ENCODE assay signal across 13 cellular contexts in genomic region chr10:119197921-119198320, GRCh38. TPM values are rescaled to one million over a fixed set of nuclear protein-coding genes. Genes with fewer than 3 reads are reported as not detected.
A peak's percentile ranks its signal among the peaks of the same experiment; 100 is the strongest.
DNase-seq lines count a peak whose midpoint lies in the region; ATAC-seq and TF ChIP-seq lines count a peak whose summit lies in the region.
"Had no signal": no experiment of that assay in that cellular context is flagged by ENCODE, and none has a peak within 500 bp of the region (broad histone marks: within the 10 kb centered on the region; RNA-seq: fewer than 3 reads in every experiment).

No MANE protein-coding gene starts in this region.

- no peak for ATAC-seq in GM19463 (IDR thresholded peaks at IDR 0.05; ENCODE audit: unreplicated experiment)

- no peaks in the 10 kb centered on the region for H3K36me3 Mint-ChIP-seq in CD14-positive monocyte
- no peaks in the 10 kb centered on the region for H3K36me3 Mint-ChIP-seq in activated naive CD8-positive, alpha-beta T cell treated with anti-CD3 and anti-CD28 coated beads for 36 hours

- H3K27me3 Mint-ChIP-seq in CD14-positive monocyte (ENCODE audit: low read depth in 3 of 3) = peaks cover 3 to 5% (median 3%) of the 10 kb centered on the region in 3 donors
- peaks cover 4% of the 10 kb centered on the region for H3K27me3 Mint-ChIP-seq in activated naive CD8-positive, alpha-beta T cell treated with anti-CD3 and anti-CD28 coated beads for 36 hours

- H3K4me1 ChIP-seq in adrenal gland (replicated peaks in 1 of 2) = no peaks in the 10 kb centered on the region

- peaks cover 21% of the 10 kb centered on the region for H3K4me1 Mint-ChIP-seq in CD14-positive monocyte
- H3K4me1 Mint-ChIP-seq in activated naive CD8-positive, alpha-beta T cell treated with anti-CD3 and anti-CD28 coated beads for 36 hours = peaks cover 17% of the 10 kb centered on the region

- H3K27ac Mint-ChIP-seq in CD14-positive monocyte = peak overlapping the region in 4 of 7 donors; percentile 39 to 79 (median 58)
- H3K27ac Mint-ChIP-seq in activated naive CD8-positive, alpha-beta T cell treated with anti-CD3 and anti-CD28 coated beads for 36 hours = peak overlapping the region; percentile 83
- H3K27ac Mint-ChIP-seq: nephron had no signal

- H3K9me3 ChIP-seq in WERI-Rb-1 (ENCODE audit: severe bottlenecking) = no peaks in the 10 kb centered on the region
- H3K9me3 ChIP-seq in adrenal gland (replicated peaks in 1 of 3) = no peaks in the 10 kb centered on the region
- H3K9me3 ChIP-seq: SK-N-SH had no signal

- no peak overlapping the region for H3K4me3 ChIP-seq in WERI-Rb-1 (ENCODE audit: low read depth, low read length)
- H3K4me3 ChIP-seq in adrenal gland = no peak overlapping the region

- no peaks in the 10 kb centered on the region for H3K9me3 Mint-ChIP-seq in CD14-positive monocyte
- no peaks in the 10 kb centered on the region for H3K9me3 Mint-ChIP-seq in activated naive CD8-positive, alpha-beta T cell treated with anti-CD3 and anti-CD28 coated beads for 36 hours
- H3K9me3 Mint-ChIP-seq: nephron had no signal

- H3K36me3 ChIP-seq in WERI-Rb-1 (no peaks in the 10 kb centered on the region), adrenal gland (replicated peaks in 1 of 2) (no peaks in the 10 kb centered on the region)

- no peak for DNase-seq in CD14-positive monocyte (ENCODE audit: low spot score)
- peak; percentile 68 for DNase-seq in HT1080 (ENCODE audit: low read depth)
- DNase-seq in activated naive CD8-positive, alpha-beta T cell treated with anti-CD3 and anti-CD28 coated beads for 36 hours = no peak
- peak; percentile 71 for DNase-seq in foreskin melanocyte
- no peak for DNase-seq in WERI-Rb-1
- DNase-seq in adrenal gland = no peak
- DNase-seq in GM19238 (ENCODE audit: insufficient read length, low spot score) = no peak
- DNase-seq: COR-L47, NCI-H1092, NCI-H69, SK-N-SH had no signal

- no peak for TF ChIP-seq CTCF in CD14-positive monocyte (IDR thresholded peaks at IDR 0.05)
- TF ChIP-seq CTCF in WERI-Rb-1 (IDR thresholded peaks at IDR 0.05; ENCODE audit: low read depth, low read length) = no peak
- TF ChIP-seq CTCF in adrenal gland (IDR thresholded peaks at IDR 0.05) = no peak

- no peaks in the 10 kb centered on the region for H3K27me3 ChIP-seq in WERI-Rb-1 (ENCODE audit: insufficient read depth, low read depth, severe bottlenecking)
- H3K27me3 ChIP-seq in adrenal gland = no peaks in the 10 kb centered on the region

- 48 to 70% (median 57%) methylated on average over 4 of the region's 4 CpGs for WGBS in adrenal gland, 4 donors

- H3K4me3 Mint-ChIP-seq in CD14-positive monocyte = no peak overlapping the region
- H3K4me3 Mint-ChIP-seq in activated naive CD8-positive, alpha-beta T cell treated with anti-CD3 and anti-CD28 coated beads for 36 hours = no peak overlapping the region
- H3K4me3 Mint-ChIP-seq: nephron had no signal

- intact Hi-C loops in CD14-positive monocyte (cut with micrococcal nuclease) = loop anchor here (5.0 to 10.0 kb wide), 2 partner anchors 247 to 249 kb away; no protein-coding TSS in a partner anchor
- intact Hi-C loops in adrenal gland (cut with DNase I) = loop anchor here in 1 of 2 donors (2.0 kb wide), 1 partner anchor 247 kb away; no protein-coding TSS in a partner anchor

- TF ChIP-seq POLR2A in adrenal gland (IDR thresholded peaks at IDR 0.05) = no peak

- H3K27ac ChIP-seq in WERI-Rb-1 = no peak overlapping the region
- no peak overlapping the region for H3K27ac ChIP-seq in adrenal gland

RNA-seq across cellular contexts. Expression of gene GRK5, which starts 9.4 kb away (rescaled TPM):
- 1 to 10 TPM; 1.2 to 2.8 TPM for polyA plus RNA-seq in CD14-positive monocyte
- total RNA-seq in HT1080 (2014; rRNA removed; shearing (Covaris generic)) = 11.4 TPM in 2 replicates
- polyA plus RNA-seq in HT1080 (2015; cell fraction: cytosol; rRNA removed) = 10.7 and 11.9 TPM in 2 replicates
- 8.1 and 8.2 TPM in 2 replicates for polyA plus RNA-seq in HT1080 (2015; cell fraction: nucleus; rRNA removed)
- 10 to 100 TPM; 12.8 TPM for total RNA-seq in activated naive CD8-positive, alpha-beta T cell treated with anti-CD3 and anti-CD28 coated beads for 36 hours
- 10 to 100 TPM; 13.8 to 96.4 (median 21.5) TPM for total RNA-seq in adrenal gland
- 10 to 100 TPM in 1 of 3 donors, 1 to 10 TPM in 2; 9.3 to 68.4 (median 9.8) TPM for polyA plus RNA-seq in adrenal gland

RNA-seq across cellular contexts. Expression of gene PRDX3, which starts 19.3 kb away (rescaled TPM):
- 100 to 1,000 TPM; 410 to 459 TPM for polyA plus RNA-seq in CD14-positive monocyte
- 269 and 341 TPM in 2 replicates for total RNA-seq in HT1080 (2014; rRNA removed; shearing (Covaris generic))
- 304 and 316 TPM in 2 replicates for polyA plus RNA-seq in HT1080 (2015; cell fraction: cytosol; rRNA removed)
- polyA plus RNA-seq in HT1080 (2015; cell fraction: nucleus; rRNA removed) = 222 and 241 TPM in 2 replicates
- 100 to 1,000 TPM; 232 to 249 TPM for total RNA-seq in activated naive CD8-positive, alpha-beta T cell treated with anti-CD3 and anti-CD28 coated beads for 36 hours
- 100 to 1,000 TPM; 306 to 628 (median 425) TPM for total RNA-seq in adrenal gland
- polyA plus RNA-seq in adrenal gland = 100 to 1,000 TPM; 150 to 596 (median 200) TPM

RNA-seq across cellular contexts. Expression of gene SFXN4, which starts 32.4 kb away (rescaled TPM):
- polyA plus RNA-seq in CD14-positive monocyte = 10 to 100 TPM; 18.3 to 20.4 TPM
- 30.4 and 36.7 TPM in 2 replicates for total RNA-seq in HT1080 (2014; rRNA removed; shearing (Covaris generic))
- polyA plus RNA-seq in HT1080 (2015; cell fraction: cytosol; rRNA removed) = 25.7 and 29.7 TPM in 2 replicates
- 31.1 and 39.1 TPM in 2 replicates for polyA plus RNA-seq in HT1080 (2015; cell fraction: nucleus; rRNA removed)
- 10 to 100 TPM; 63.4 to 63.8 TPM for total RNA-seq in activated naive CD8-positive, alpha-beta T cell treated with anti-CD3 and anti-CD28 coated beads for 36 hours
- 10 to 100 TPM; 31.0 to 55.7 (median 45.8) TPM for total RNA-seq in adrenal gland
- polyA plus RNA-seq in adrenal gland = 100 to 1,000 TPM in 2 of 3 donors, 10 to 100 TPM in 1; 53.6 to 135 (median 102) TPM

Comparison
In these comparisons a context has a peak if more than half of its experiments do, and no peak if none do; other contexts are left out.
1. DNase-seq: peak in HT1080 (single experiment) and foreskin melanocyte (single experiment); none in CD14-positive monocyte (single experiment), activated naive CD8-positive, alpha-beta T cell treated with anti-CD3 and anti-CD28 coated beads for 36 hours (single experiment), WERI-Rb-1 (single experiment), adrenal gland (0 of 7) and GM19238 (single experiment).